In genomic region chr1:224820341-224820740, GRCh38 we compare ENCODE assay signal across 22 cellular contexts.
DNase-seq lines count a peak whose midpoint lies in the region; ATAC-seq, FAIRE-seq and TF ChIP-seq lines count a peak whose summit lies in the region.
"Had no signal": no experiment of that assay in that cellular context is flagged by ENCODE, and none has a peak within 500 bp of the region (broad histone marks: within the 10 kb centered on the region; RNA-seq: fewer than 3 reads in every experiment).

No MANE protein-coding gene starts in this region.

- H3K4me1 Mint-ChIP-seq in endodermal cell: peaks cover 13% of the 10 kb centered on the region
- H3K4me1 Mint-ChIP-seq: B cell had no signal

- in situ Hi-C loops in HepG2 (cut with HindIII; ENCODE audit: extremely low pct_ligation_motif_present, low pct_unique_long_range_greater_than_20kb): no loop called here

- TF ChIP-seq CTCF in HepG2 (CRISPR knock-in tag; IDR thresholded peaks at IDR 0.05): no peak
- TF ChIP-seq CTCF in right lobe of liver (IDR thresholded peaks at IDR 0.05): no peak
- no peak for TF ChIP-seq CTCF in endodermal cell (conservative IDR thresholded peaks at IDR 0.05)
- TF ChIP-seq CTCF in vagina (IDR thresholded peaks at IDR 0.05): no peak

- intact Hi-C loops in HepG2 (cut with micrococcal nuclease; ENCODE audit: unreplicated experiment) (no loop called here), right lobe of liver (cut with DNase I) (no loop called here), vagina (cut with DNase I) (no loop called here)

- no peaks in the 10 kb centered on the region for H3K27me3 Mint-ChIP-seq in endodermal cell (ENCODE audit: insufficient read depth)

- no TSS peak for BruUV-seq in HepG2 (replicated peaks; lab: Mats Ljungman, UMichigan)

- no peaks in the 10 kb centered on the region for H3K27me3 ChIP-seq in HepG2 (ENCODE audit: control insufficient read depth in 1 of 2, insufficient read depth in 2 of 2, low read length in 2 of 2)
- H3K27me3 ChIP-seq in right lobe of liver: no peaks in the 10 kb centered on the region
- H3K27me3 ChIP-seq in endodermal cell (ENCODE audit: control insufficient read depth, insufficient read depth, low read length, poor library complexity, severe bottlenecking): no peaks in the 10 kb centered on the region
- no peaks in the 10 kb centered on the region for H3K27me3 ChIP-seq in vagina
- H3K27me3 ChIP-seq: BLaER1 treated with 17β-estradiol and CSF1 and Interleukin-3, amounts not matched to agents 10 nM and 100 nM had no signal

- H3K4me2 ChIP-seq in HepG2 (ENCODE audit: low read depth, low read length): no peak overlapping the region
- H3K4me2 ChIP-seq: A549; BLaER1 treated with 17β-estradiol and CSF1 and Interleukin-3, amounts not matched to agents 10 nM and 100 nM had no signal

- H2AFZ ChIP-seq in HepG2 (ENCODE audit: low read length): no peak overlapping the region

- no peak for FAIRE-seq in HepG2 (lab: Jason Lieb, UNC)
- FAIRE-seq: A549, D721Med, G401.6, GM12891, GM19239 had no signal

- TF ChIP-seq RAD21 in HepG2 (CRISPR knock-in tag; IDR thresholded peaks at IDR 0.05): no peak

- CTCF ChIA-PET in HepG2 (lab: Yijun Ruan, JAX; ENCODE audit: low intra/inter-chr PET ratio, low total read pairs): no interaction called here

- H3K9ac ChIP-seq in HepG2 (ENCODE audit: insufficient read depth, low read depth, low read length) (no peak overlapping the region), endodermal cell (ENCODE audit: extremely low read depth, low read length, poor library complexity, severe bottlenecking) (no peak overlapping the region)
- H3K9ac ChIP-seq: BLaER1 treated with 17β-estradiol and CSF1 and Interleukin-3, amounts not matched to agents 10 nM and 100 nM had no signal

- POLR2A ChIA-PET in HepG2 (lab: Yijun Ruan, JAX): no interaction called here

- H3K9me3 Mint-ChIP-seq in endodermal cell: peaks cover 54% of the 10 kb centered on the region

- H3K4me1 ChIP-seq in HepG2 (ENCODE audit: insufficient read depth, low read length) (no peaks in the 10 kb centered on the region), right lobe of liver (no peaks in the 10 kb centered on the region), endodermal cell (ENCODE audit: control insufficient read depth, insufficient read depth, low read length) (peaks cover 14% of the 10 kb centered on the region), vagina (no peaks in the 10 kb centered on the region)
- H3K4me1 ChIP-seq: A549; BLaER1 treated with 17β-estradiol and CSF1 and Interleukin-3, amounts not matched to agents 10 nM and 100 nM; Caco-2 had no signal

- H3K36me3 ChIP-seq in HepG2 (replicated peaks in 1 of 2; ENCODE audit: control insufficient read depth in 1 of 2, insufficient read depth in 2 of 2, low read length in 2 of 2) (no peaks in the 10 kb centered on the region), right lobe of liver (no peaks in the 10 kb centered on the region), endodermal cell (ENCODE audit: control insufficient read depth, insufficient read depth, low read length) (no peaks in the 10 kb centered on the region), vagina (no peaks in the 10 kb centered on the region)
- H3K36me3 ChIP-seq: BLaER1 treated with 17β-estradiol and CSF1 and Interleukin-3, amounts not matched to agents 10 nM and 100 nM had no signal

- TF ChIP-seq EP300 in HepG2 (IDR thresholded peaks at IDR 0.05; ENCODE audit: low read depth in 2 of 2, low read length in 2 of 2) (no peak), HepG2 (CRISPR knock-in tag; IDR thresholded peaks at IDR 0.05; ENCODE audit: borderline replicate concordance) (no peak)

- ATAC-seq in HepG2 (no peak), right lobe of liver (no peak), SK-N-SH treated with all-trans-retinoic acid at 6 μM for 48 hours (no peak)
- ATAC-seq: A549; CD8-positive, alpha-beta T cell had no signal

- TF ChIP-seq POLR2A in HepG2 (IDR thresholded peaks at IDR 0.05; ENCODE audit: insufficient read depth in 1 of 2, low read depth in 2 of 2, low read length in 2 of 2) (no peak), right lobe of liver (IDR thresholded peaks at IDR 0.05) (no peak), vagina (IDR thresholded peaks at IDR 0.05) (no peak)

- peak overlapping the region; percentile 7 for H3K27ac Mint-ChIP-seq in endodermal cell
- H3K27ac Mint-ChIP-seq: B cell; CD4-positive, alpha-beta T cell; CD8-positive, alpha-beta T cell had no signal

- H3K36me3 Mint-ChIP-seq in endodermal cell (ENCODE audit: low read depth): peaks cover 22% of the 10 kb centered on the region
- H3K36me3 Mint-ChIP-seq: CD8-positive, alpha-beta T cell had no signal

- DNase-seq in HepG2 (ENCODE audit: low spot score): no peak
- DNase-seq in right lobe of liver: no peak
- no peak for DNase-seq in endodermal cell
- DNase-seq in vagina (ENCODE audit: extremely low spot score in 2 of 2): peak; percentile 22 to 28
- no peak for DNase-seq in HUDEP-2 (lab: John Stamatoyannopoulos, UW; ENCODE audit: unreplicated experiment in 76 of 76)
- DNase-seq: AML-193; Caco-2; Calu3; CD4-positive, alpha-beta T cell; CD8-positive, alpha-beta T cell; DMS79 treated with DMSO at 0.1 percent for 48 hours; GF-D8 had no signal

- H3K4me3 Mint-ChIP-seq in endodermal cell: no peak overlapping the region
- H3K4me3 Mint-ChIP-seq: B cell; CD4-positive, alpha-beta T cell; CD8-positive, alpha-beta T cell had no signal

- no peaks in the 10 kb centered on the region for H3K79me2 ChIP-seq in HepG2 (ENCODE audit: insufficient read depth, low read length)

- no peaks in the 10 kb centered on the region for H4K20me1 ChIP-seq in HepG2 (ENCODE audit: insufficient read depth, low read length)
- H4K20me1 ChIP-seq: BLaER1 treated with 17β-estradiol and CSF1 and Interleukin-3, amounts not matched to agents 10 nM and 100 nM had no signal

- H3K27ac ChIP-seq in HepG2 (ENCODE audit: extremely low read length, insufficient read depth, low read length) (no peak overlapping the region), right lobe of liver (no peak overlapping the region), endodermal cell (ENCODE audit: low read depth, low read length) (no peak overlapping the region), vagina (no peak overlapping the region)
- H3K27ac ChIP-seq: 22Rv1; A549; BLaER1 treated with 17β-estradiol and CSF1 and Interleukin-3, amounts not matched to agents 10 nM and 100 nM; C4-2B had no signal

- H3K9me3 ChIP-seq in HepG2 (ENCODE audit: low read length): 0 out of 2 replicates have a peak, but pooled peaks cover 3% of the 10 kb centered on the region
- H3K9me3 ChIP-seq in right lobe of liver: no peaks in the 10 kb centered on the region
- peaks cover 66% of the 10 kb centered on the region for H3K9me3 ChIP-seq in endodermal cell (ENCODE audit: control insufficient read depth, low read length)
- no peaks in the 10 kb centered on the region for H3K9me3 ChIP-seq in vagina
- H3K9me3 ChIP-seq: A549 had no signal

- H3K4me3 ChIP-seq in HepG2 (replicated peaks in 1 of 3; ENCODE audit: insufficient read depth in 1 of 3, low read depth in 2 of 3, low read length in 3 of 3): no peak overlapping the region
- H3K4me3 ChIP-seq in right lobe of liver: no peak overlapping the region
- H3K4me3 ChIP-seq in endodermal cell (ENCODE audit: low read length): peak overlapping the region; percentile 72
- H3K4me3 ChIP-seq in vagina: no peak overlapping the region
- H3K4me3 ChIP-seq: A549; BLaER1 treated with 17β-estradiol and CSF1 and Interleukin-3, amounts not matched to agents 10 nM and 100 nM had no signal

- WGBS in HepG2 (ENCODE audit: low lambda C conversion rate): 0% methylated on average over 2 of the region's 3 CpGs
- WGBS in right lobe of liver (ENCODE audit: insufficient coverage, low coverage, low lambda C conversion rate, missing lambda C conversion rate): 43% methylated on average over 2 of the region's 3 CpGs
- 85 to 100% methylated on average over 2 of the region's 3 CpGs for WGBS in endodermal cell (ENCODE audit: insufficient coverage in 1 of 2, insufficient read length in 1 of 2), 2 experiments

TF ChIP-seq in HepG2, 621 proteins besides CTCF, POLR2A, EP300 and RAD21:
- TF ChIP-seq ZNF326 (CRISPR knock-in tag; IDR thresholded peaks at IDR 0.05; ENCODE audit: borderline replicate concordance) (no peak), MNT (IDR thresholded peaks at IDR 0.05) (peak; percentile 50)

TF ChIP-seq in SK-N-SH treated with all-trans-retinoic acid at 6 μM for 48 hours, 23 proteins besides CTCF, POLR2A, EP300 and RAD21:
- TF ChIP-seq ZC3H10 (CRISPR knock-in tag; IDR thresholded peaks at IDR 0.05) (no peak), TSHZ2 (CRISPR knock-in tag; IDR thresholded peaks at IDR 0.05) (no peak)
TF ChIP-seq in SK-N-SH treated with all-trans-retinoic acid at 6 μM for 48 hours: peak in this region for 0.

Comparison
In these comparisons a context has a peak if more than half of its experiments do, and no peak if none do; other contexts are left out.
1. DNase-seq: peak in vagina (2 of 2); none in HepG2 (single experiment), right lobe of liver (0 of 3), endodermal cell (single experiment) and HUDEP-2 (0 of 76).